Comparison of ENCODE assay signal across 15 cellular contexts in the genomic region with DNA sequence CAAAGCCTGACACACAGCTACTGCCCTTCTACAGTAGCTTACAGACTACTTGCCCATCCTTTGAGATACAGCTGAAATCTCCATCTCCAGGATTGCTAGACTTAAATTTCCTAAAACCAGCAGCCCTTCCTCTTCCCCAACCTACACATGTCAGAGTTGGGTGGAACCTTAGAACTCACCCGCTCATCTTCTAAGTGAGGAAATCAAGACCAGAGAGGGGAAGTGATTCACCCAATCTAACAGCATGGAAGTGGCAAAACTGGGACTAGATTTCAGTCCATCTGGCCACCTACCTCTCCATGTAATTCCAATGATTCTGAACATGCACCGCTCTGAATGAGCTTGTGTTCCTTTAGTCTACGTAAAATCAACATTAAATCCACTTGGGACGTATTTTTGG. TPM values are rescaled to one million over a fixed set of nuclear protein-coding genes. Genes with fewer than 3 reads are reported as not detected.
A peak's percentile ranks its signal among the peaks of the same experiment; 100 is the strongest.
DNase-seq lines count a peak whose midpoint lies in the region; ATAC-seq and TF ChIP-seq lines count a peak whose summit lies in the region.
"Had no signal": no experiment of that assay in that cellular context is flagged by ENCODE, and none has a peak within 500 bp of the region (broad histone marks: within the 10 kb centered on the region; RNA-seq: fewer than 3 reads in every experiment).

No MANE protein-coding gene starts in this region.

- no peaks in the 10 kb centered on the region for H3K4me1 ChIP-seq in GM23248 (ENCODE audit: insufficient read depth)
- peaks cover 17 to 29% (median 19%) of the 10 kb centered on the region in 4 donors for H3K4me1 ChIP-seq in esophagus muscularis mucosa
- peaks cover 0 to 23% (median 19%) of the 10 kb centered on the region in 4 donors for H3K4me1 ChIP-seq in stomach
- peaks cover 5% of the 10 kb centered on the region for H3K4me1 ChIP-seq in prostate gland (replicated peaks)
- H3K4me1 ChIP-seq: colonic mucosa had no signal

- TF ChIP-seq EP300 in esophagus muscularis mucosa (IDR thresholded peaks at IDR 0.05) (no peak), stomach (IDR thresholded peaks at IDR 0.05) (no peak)

- no peak overlapping the region for H3K27ac ChIP-seq in GM23248
- H3K27ac ChIP-seq in esophagus muscularis mucosa (replicated peaks in 1 of 4): peak overlapping the region; percentile 85 to 88 (median 86)
- H3K27ac ChIP-seq in stomach: peak overlapping the region in 4 of 5 donors; percentile 81 to 93 (median 84)
- H3K27ac ChIP-seq in prostate gland: no peak overlapping the region
- H3K27ac ChIP-seq: colonic mucosa had no signal

- H3K27me3 ChIP-seq in GM23248 (replicated peaks; ENCODE audit: insufficient read depth): no peaks in the 10 kb centered on the region; the same call in 1 of the 2 replicates
- H3K27me3 ChIP-seq in esophagus muscularis mucosa: no peaks in the 10 kb centered on the region
- no peaks in the 10 kb centered on the region for H3K27me3 ChIP-seq in stomach
- no peaks in the 10 kb centered on the region for H3K27me3 ChIP-seq in prostate gland (replicated peaks; ENCODE audit: insufficient read depth)
- H3K27me3 ChIP-seq: colonic mucosa, right atrium auricular region had no signal

- H2AFZ ChIP-seq in GM23248: no peak overlapping the region

- H3K27ac Mint-ChIP-seq in T-cell: peak overlapping the region; percentile 77 to 82
- H3K27ac Mint-ChIP-seq in activated CD8-positive, alpha-beta T cell treated with anti-CD3 and anti-CD28 coated beads for 36 hours: no peak overlapping the region

- H3K36me3 Mint-ChIP-seq in T-cell: no peaks in the 10 kb centered on the region
- no peaks in the 10 kb centered on the region for H3K36me3 Mint-ChIP-seq in activated CD8-positive, alpha-beta T cell treated with anti-CD3 and anti-CD28 coated beads for 36 hours (ENCODE audit: low read depth)

- H3K4me3 Mint-ChIP-seq in T-cell: peak overlapping the region in 1 of 3 donors; percentile 61
- no peak overlapping the region for H3K4me3 Mint-ChIP-seq in activated CD8-positive, alpha-beta T cell treated with anti-CD3 and anti-CD28 coated beads for 36 hours

- no peaks in the 10 kb centered on the region for H4K20me1 ChIP-seq in GM23248 (ENCODE audit: insufficient read depth)

- in situ Hi-C loops in GM23248 (cut with MboI): no loop called here
- in situ Hi-C loops in ACHN (cut with HindIII; ENCODE audit: low pct_ligation_motif_present, low pct_unique_long_range_greater_than_20kb, low sequenced_read_pairs): no loop called here

- H3K4me1 Mint-ChIP-seq in T-cell: peaks cover 17 to 20% (median 20%) of the 10 kb centered on the region in 3 donors
- peaks cover 13% of the 10 kb centered on the region for H3K4me1 Mint-ChIP-seq in activated CD8-positive, alpha-beta T cell treated with anti-CD3 and anti-CD28 coated beads for 36 hours (ENCODE audit: low read depth)

- H3K36me3 ChIP-seq in GM23248 (ENCODE audit: low read depth): no peaks in the 10 kb centered on the region
- peaks cover 5 to 16% (median 15%) of the 10 kb centered on the region in 4 donors for H3K36me3 ChIP-seq in esophagus muscularis mucosa
- peaks cover 0 to 15% (median 13%) of the 10 kb centered on the region in 4 donors for H3K36me3 ChIP-seq in stomach
- H3K36me3 ChIP-seq in prostate gland: no peaks in the 10 kb centered on the region
- H3K36me3 ChIP-seq: colonic mucosa had no signal

- ATAC-seq in T-cell (replicated peaks in 1 of 4) (no peak), GM21360 (IDR thresholded peaks at IDR 0.05; ENCODE audit: unreplicated experiment) (no peak)
- no peak for ATAC-seq in activated CD8-positive, alpha-beta T cell treated with anti-CD3 and anti-CD28 coated beads for 36 hours

- H3K79me2 ChIP-seq in GM23248 (ENCODE audit: insufficient read depth): no peaks in the 10 kb centered on the region

- H3K4me2 ChIP-seq in GM23248 (ENCODE audit: unreplicated experiment): no peak overlapping the region

- intact Hi-C loops in esophagus muscularis mucosa (cut with DNase I) (loop anchor here (5.0 kb wide), 1 partner anchor 60 kb away; no protein-coding TSS in a partner anchor), stomach (cut with DNase I; ENCODE audit: low total_unique reads) (no loop called here), prostate gland (cut with DNase I) (loop anchor here (5.0 kb wide), 1 partner anchor 65 kb away; a partner anchor contains a TSS)
- intact Hi-C loops in activated CD8-positive, alpha-beta T cell treated with anti-CD3 and anti-CD28 coated beads for 36 hours (cut with micrococcal nuclease): no loop called here

- no peak overlapping the region for H3K9ac ChIP-seq in GM23248

- H3K4me3 ChIP-seq in GM23248 (no peak overlapping the region), esophagus muscularis mucosa (no peak overlapping the region), stomach (no peak overlapping the region), prostate gland (no peak overlapping the region)

- no peaks in the 10 kb centered on the region for H3K9me2 ChIP-seq in GM23248 (ENCODE audit: insufficient read depth)

- no peaks in the 10 kb centered on the region for H3K9me3 ChIP-seq in GM23248 (ENCODE audit: low read depth)
- no peaks in the 10 kb centered on the region for H3K9me3 ChIP-seq in esophagus muscularis mucosa
- no peaks in the 10 kb centered on the region for H3K9me3 ChIP-seq in stomach
- no peaks in the 10 kb centered on the region for H3K9me3 ChIP-seq in prostate gland
- H3K9me3 ChIP-seq: colonic mucosa, right atrium auricular region had no signal

- CTCF ChIA-PET in T-cell (lab: Charles Lee): interaction anchor here (0.5 to 1.0 kb wide), 3 partner anchors 24 to 386 kb away, joined by 3 to 4 read pairs (median 3); no protein-coding TSS in a partner anchor
- CTCF ChIA-PET in activated CD8-positive, alpha-beta T cell treated with anti-CD3 and anti-CD28 coated beads for 36 hours (lab: Charles Lee): interaction anchor here (1.6 to 2.9 kb wide), 4 partner anchors 13 to 33 kb away, joined by 4 to 15 read pairs (median 6); no protein-coding TSS in a partner anchor

- 82 to 84% methylated on average over 4 of the region's 4 CpGs for WGBS in GM23248 (ENCODE audit: low coverage in 1 of 2, low lambda C conversion rate in 2 of 2, missing lambda C conversion rate in 2 of 2), 2 experiments
- 88% methylated on average over 4 of the region's 4 CpGs for WGBS in esophagus muscularis mucosa
- WGBS in stomach, 5 donors: 86 to 91% (median 89%) methylated on average over 4 of the region's 4 CpGs
- WGBS in prostate gland: 85% methylated on average over 4 of the region's 4 CpGs

- POLR2A ChIA-PET in T-cell (lab: Charles Lee): no interaction called here
- POLR2A ChIA-PET in activated CD8-positive, alpha-beta T cell treated with anti-CD3 and anti-CD28 coated beads for 36 hours (lab: Charles Lee): interaction anchor here (1.4 kb wide), 1 partner anchor 64 kb away, joined by 3 read pairs; no protein-coding TSS in a partner anchor

- peaks cover 0 to 3% of the 10 kb centered on the region in 2 donors for H3K27me3 Mint-ChIP-seq in T-cell
- no peaks in the 10 kb centered on the region for H3K27me3 Mint-ChIP-seq in activated CD8-positive, alpha-beta T cell treated with anti-CD3 and anti-CD28 coated beads for 36 hours

- peak; percentile 29 for DNase-seq in GM23248
- no peak for DNase-seq in T-cell
- no peak for DNase-seq in esophagus muscularis mucosa (ENCODE audit: extremely low spot score)
- no peak for DNase-seq in stomach
- DNase-seq in ACHN: no peak
- DNase-seq in activated CD8-positive, alpha-beta T cell treated with anti-CD3 and anti-CD28 coated beads for 36 hours: no peak
- no peak for DNase-seq in prostate gland (ENCODE audit: low spot score)
- DNase-seq: activated T-cell treated with anti-CD3 and anti-CD28 coated beads, Interleukin-2, amount 50 U/mL, for 24 hours; colonic mucosa; MM.1S; stimulated activated CD4-positive, alpha-beta T cell treated with anti-CD3 and anti-CD28 coated beads, Interleukin-4, amount 100 ng/mL, for 24 hours; stimulated activated naive CD4-positive, alpha-beta T cell treated with Interleukin-2 at 50 U/mL for 16 hours; T-helper 1 cell had no signal

- no peaks in the 10 kb centered on the region for H3K9me3 Mint-ChIP-seq in T-cell
- no peaks in the 10 kb centered on the region for H3K9me3 Mint-ChIP-seq in activated CD8-positive, alpha-beta T cell treated with anti-CD3 and anti-CD28 coated beads for 36 hours
- H3K9me3 Mint-ChIP-seq: activated T-cell treated with anti-CD3 and anti-CD28 coated beads, Interleukin-2, amount 50 U/mL, for 24 hours had no signal

- H3F3A ChIP-seq in GM23248 (ENCODE audit: insufficient read depth): peaks cover 10% of the 10 kb centered on the region; the same call in 1 of the 2 replicates

- TF ChIP-seq CTCF in esophagus muscularis mucosa (IDR thresholded peaks at IDR 0.05): no peak
- no peak for TF ChIP-seq CTCF in stomach (IDR thresholded peaks at IDR 0.05)
- no peak for TF ChIP-seq CTCF in activated CD8-positive, alpha-beta T cell treated with anti-CD3 and anti-CD28 coated beads for 36 hours (IDR thresholded peaks at IDR 0.05)
- TF ChIP-seq CTCF in prostate gland (IDR thresholded peaks at IDR 0.05): no peak

- TF ChIP-seq POLR2A in esophagus muscularis mucosa (IDR thresholded peaks at IDR 0.05; ENCODE audit: low read depth): no peak
- TF ChIP-seq POLR2A in stomach (IDR thresholded peaks at IDR 0.05): no peak
- no peak for TF ChIP-seq POLR2A in prostate gland (IDR thresholded peaks at IDR 0.05)

RNA-seq across cellular contexts. Expression of a gene that starts 1.0 kb away (rescaled TPM):
- total RNA-seq in GM23248 (2014; rRNA removed; shearing (Covaris generic)): under 0.01 and 0.32 TPM in 2 replicates
- 0.38 and 1.0 TPM in 2 replicates for polyA plus RNA-seq in GM23248 (2016; fragmentation: Nextera tagmentation; extraction: Ambion mirVana)
- total RNA-seq in T-cell: 1 to 10 TPM; 2.5 to 6.8 (median 3.5) TPM
- 1 to 10 TPM; 2.5 to 5.5 (median 4.2) TPM for total RNA-seq in esophagus muscularis mucosa
- total RNA-seq in stomach: 1 to 10 TPM in 4 of 5 donors, not detected in 1; 2.2 to 7.5 (median 3.3) TPM
- 1 to 10 TPM in 1 of 3 donors, under 1 TPM in 2; 0.76 to 1.2 (median 0.88) TPM for polyA plus RNA-seq in stomach
- under 1 TPM; 0.11 to 0.34 TPM for total RNA-seq in activated CD8-positive, alpha-beta T cell treated with anti-CD3 and anti-CD28 coated beads for 36 hours
- total RNA-seq in prostate gland: 1 to 10 TPM; 3.2 to 6.5 TPM

RNA-seq across cellular contexts. Expression of a gene that starts 28.4 kb away (rescaled TPM):
- not detected in 2 replicates for total RNA-seq in GM23248 (2014; rRNA removed; shearing (Covaris generic))
- polyA plus RNA-seq in GM23248 (2016; fragmentation: Nextera tagmentation; extraction: Ambion mirVana) (not detected in 2 replicates), stomach (under 1 TPM in 2 of 3 donors, not detected in 1; 0.37 to 0.75 TPM)
- total RNA-seq in T-cell (1 to 10 TPM; 2.1 to 3.7 (median 2.8) TPM), esophagus muscularis mucosa (under 1 TPM in 2 of 4 donors, not detected in 2; 0.17 to 0.23 TPM), stomach (1 to 10 TPM in 1 of 5 donors, under 1 TPM in 1, not detected in 3; 0.18 to 8.3 TPM), prostate gland (1 to 10 TPM in 1 of 2 donors, under 1 TPM in 1; 0.82 to 1.1 TPM)
- 1 to 10 TPM in 1 of 2 experiments, under 1 TPM in 1; 0.43 to 1.4 TPM for total RNA-seq in activated CD8-positive, alpha-beta T cell treated with anti-CD3 and anti-CD28 coated beads for 36 hours

Comparison
In these comparisons a context has a peak if more than half of its experiments do, and no peak if none do; other contexts are left out.
1. H3K27ac ChIP-seq: peak in esophagus muscularis mucosa (4 of 4) and stomach (4 of 5); none in GM23248 (single experiment) and prostate gland (0 of 2).
2. intact Hi-C loops: an anchor here in esophagus muscularis mucosa (5.0 kb wide) and prostate gland (5.0 kb wide); none called in stomach and activated CD8-positive, alpha-beta T cell treated with anti-CD3 and anti-CD28 coated beads for 36 hours.